7 cellular contexts compared by ENCODE assay signal in genomic region chr17:57356722-57357391, GRCh38.
A peak's percentile ranks its signal among the peaks of the same experiment; 100 is the strongest.
DNase-seq lines count a peak whose midpoint lies in the region; ATAC-seq and TF ChIP-seq lines count a peak whose summit lies in the region.

No MANE protein-coding gene starts in this region.

- peak; percentile 96 for DNase-seq in OCI-LY7 (ENCODE audit: low spot score)
- DNase-seq in right lobe of liver: no peak
- DNase-seq in 8988T: no peak
- DNase-seq in NCI-H187 (lab: John Stamatoyannopoulos, UW): no peak

- H3K9me3 ChIP-seq in OCI-LY7 (ENCODE audit: low read length) (no peaks in the 10 kb centered on the region), right lobe of liver (no peaks in the 10 kb centered on the region)

- peak; percentile 53 for ATAC-seq in GM18867 (IDR thresholded peaks at IDR 0.05; ENCODE audit: unreplicated experiment)
- ATAC-seq in HG02642 (IDR thresholded peaks at IDR 0.05; ENCODE audit: poor library complexity, unreplicated experiment): peak; percentile 53
- peak in 3 of 4 donors; percentile 20 to 47 (median 39) for ATAC-seq in right lobe of liver
- ATAC-seq in activated CD4-positive, CD25-positive, alpha-beta regulatory T cell treated with anti-CD3 and anti-CD28 coated beads, Interleukin-2, amount 50 U/mL, for 24 hours: no peak

- H3K4me2 ChIP-seq in OCI-LY7 (ENCODE audit: low read length): peak overlapping the region; percentile 97

- POLR2A ChIA-PET in OCI-LY7 (lab: Charles Lee): interaction anchor here (0.5 to 5.6 kb wide), 21 partner anchors 8 to 1275 kb away, joined by 3 to 43 read pairs (median 6); partner anchors contain the start of gene MSI2

- no peak for TF ChIP-seq CTCF in OCI-LY7 (conservative IDR thresholded peaks at IDR 0.05; ENCODE audit: low read length)
- TF ChIP-seq CTCF in right lobe of liver (IDR thresholded peaks at IDR 0.05): no peak

- peak overlapping the region; percentile 100 for H3K27ac ChIP-seq in OCI-LY7 (ENCODE audit: low read depth, low read length, poor library complexity, severe bottlenecking)
- H3K27ac ChIP-seq in right lobe of liver: no peak overlapping the region

- H3K79me2 ChIP-seq in OCI-LY7 (ENCODE audit: insufficient read depth, low read depth, low read length): peaks cover 59% of the 10 kb centered on the region; the same call in 1 of the 2 replicates

- intact Hi-C loops in OCI-LY7 (cut with micrococcal nuclease; ENCODE audit: unreplicated experiment) (loop anchor here (1.0 to 5.0 kb wide), 7 partner anchors 45 to 266 kb away; no protein-coding TSS in a partner anchor), right lobe of liver (cut with DNase I) (no loop called here)

- H3K4me3 ChIP-seq in OCI-LY7 (ENCODE audit: low read depth, low read length, poor library complexity, severe bottlenecking): peak overlapping the region; percentile 62
- H3K4me3 ChIP-seq in right lobe of liver: no peak overlapping the region

- H3K27me3 ChIP-seq in right lobe of liver: no peaks in the 10 kb centered on the region

- TF ChIP-seq POLR2A in right lobe of liver (IDR thresholded peaks at IDR 0.05): no peak

- H3K9me2 ChIP-seq in OCI-LY7 (ENCODE audit: insufficient read depth, low read length): no peaks in the 10 kb centered on the region

- CTCF ChIA-PET in OCI-LY7 (lab: Charles Lee; ENCODE audit: unreplicated experiment): interaction anchor here (1.0 to 1.3 kb wide), 4 partner anchors 84 to 195 kb away, joined by 3 to 5 read pairs (median 4); no protein-coding TSS in a partner anchor

- WGBS in right lobe of liver (ENCODE audit: insufficient coverage, low coverage, low lambda C conversion rate, missing lambda C conversion rate): 71% methylated on average over 11 of the region's 16 CpGs

- H3K36me3 ChIP-seq in OCI-LY7 (ENCODE audit: insufficient read depth, low read length) (peaks cover 16% of the 10 kb centered on the region), right lobe of liver (no peaks in the 10 kb centered on the region)

- peak overlapping the region; percentile 8; the same call in 1 of the 2 replicates for H2AFZ ChIP-seq in OCI-LY7 (ENCODE audit: low read length)

- H3K4me1 ChIP-seq in OCI-LY7 (ENCODE audit: insufficient read depth, low read length, poor library complexity, severe bottlenecking): peaks cover 93% of the 10 kb centered on the region
- no peaks in the 10 kb centered on the region for H3K4me1 ChIP-seq in right lobe of liver

- H4K20me1 ChIP-seq in OCI-LY7 (ENCODE audit: insufficient read depth, low read length): no peaks in the 10 kb centered on the region

- no TSS peak for BruUV-seq in OCI-LY7 (replicated peaks; lab: Mats Ljungman, UMichigan)

Comparison
In these comparisons a context has a peak if more than half of its experiments do, and no peak if none do; other contexts are left out.
1. ATAC-seq: peak in GM18867 (single experiment), HG02642 (single experiment) and right lobe of liver (3 of 4); none in activated CD4-positive, CD25-positive, alpha-beta regulatory T cell treated with anti-CD3 and anti-CD28 coated beads, Interleukin-2, amount 50 U/mL, for 24 hours (0 of 2).